9 cellular contexts compared by ENCODE assay signal in genomic region chr17:31068291-31068690, GRCh38. TPM values are rescaled to one million over a fixed set of nuclear protein-coding genes. Genes with fewer than 3 reads are reported as not detected.
DNase-seq lines count a peak whose midpoint lies in the region; ATAC-seq and TF ChIP-seq lines count a peak whose summit lies in the region.
"Had no signal": no experiment of that assay in that cellular context is flagged by ENCODE, and none has a peak within 500 bp of the region (broad histone marks: within the 10 kb centered on the region; RNA-seq: fewer than 3 reads in every experiment).

No MANE protein-coding gene starts in this region.

- no peak overlapping the region for H3K27ac ChIP-seq in DND-41 (ENCODE audit: low read length)

- no peaks in the 10 kb centered on the region for H3K4me1 ChIP-seq in DND-41 (ENCODE audit: insufficient read depth, low read length)

- no peaks in the 10 kb centered on the region for H3K36me3 ChIP-seq in DND-41 (ENCODE audit: insufficient read depth, low read length)

- H3K27me3 ChIP-seq in DND-41 (ENCODE audit: insufficient read depth, low read length, poor library complexity): no peaks in the 10 kb centered on the region

- H2AFZ ChIP-seq in DND-41 (ENCODE audit: low read depth, low read length): no peak overlapping the region

- ATAC-seq in DND-41 (ENCODE audit: insufficient read depth, low read depth) (peak; percentile 64; the same call in 2 of the 3 replicates), naive B cell (ENCODE audit: low read depth in 2 of 2) (peak; percentile 75 to 85), GM21390 (IDR thresholded peaks at IDR 0.05; ENCODE audit: unreplicated experiment) (no peak)

- no peaks in the 10 kb centered on the region for H3K79me2 ChIP-seq in DND-41 (ENCODE audit: insufficient read depth, low read length)

- no peak overlapping the region for H3K4me2 ChIP-seq in DND-41 (ENCODE audit: insufficient read depth, low read length)

- no peaks in the 10 kb centered on the region for H3K36me3 Mint-ChIP-seq in naive B cell

- H3K4me3 Mint-ChIP-seq in naive B cell: no peak overlapping the region

- H3K4me3 ChIP-seq in DND-41 (ENCODE audit: low read depth in 1 of 2, low read length in 2 of 2): no peak overlapping the region
- no peak overlapping the region for H3K4me3 ChIP-seq in LNCaP clone FGC (ENCODE audit: low read depth, low read length)
- H3K4me3 ChIP-seq: skin epidermis had no signal

- DNase-seq in DND-41: peak; percentile 58
- no peak for DNase-seq in LNCaP clone FGC (ENCODE audit: low read depth)
- DNase-seq in UCSD-AML1 (lab: John Stamatoyannopoulos, UW; ENCODE audit: unreplicated experiment): peak; percentile 56
- peak; percentile 72 for DNase-seq in ecto neural progenitor cell (ENCODE audit: low spot score)
- DNase-seq in naive B cell: peak; percentile 38
- no peak for DNase-seq in inferior parietal cortex (ENCODE audit: extremely low spot score)
- no peak for DNase-seq in cerebellar nuclear complex (lab: John Stamatoyannopoulos, UW)

- no peaks in the 10 kb centered on the region for H3K9me3 ChIP-seq in DND-41 (ENCODE audit: insufficient read depth, low read length, severe bottlenecking)

- H3K27me3 Mint-ChIP-seq in naive B cell: no peaks in the 10 kb centered on the region

- peaks cover 0 to 4% (median 3%) of the 10 kb centered on the region in 3 donors for H3K4me1 Mint-ChIP-seq in naive B cell

- TF ChIP-seq CTCF in DND-41 (IDR thresholded peaks at IDR 0.05; ENCODE audit: borderline replicate concordance, extremely low read depth, low read length, poor library complexity, severe bottlenecking) (peak; percentile 71), LNCaP clone FGC (IDR thresholded peaks at IDR 0.05; ENCODE audit: control insufficient read depth, extremely low read depth, insufficient read depth) (peak; percentile 20; the same call in 1 of the 2 replicates)

- no peak overlapping the region for H3K9ac ChIP-seq in DND-41 (ENCODE audit: low read depth, low read length)

- H3K9me3 Mint-ChIP-seq in naive B cell: no peaks in the 10 kb centered on the region

- H4K20me1 ChIP-seq in DND-41 (ENCODE audit: insufficient read depth, low read length): no peaks in the 10 kb centered on the region

- no peak overlapping the region for H3K27ac Mint-ChIP-seq in naive B cell

RNA-seq across cellular contexts. Expression of gene NF1, which starts 26.5 kb away (rescaled TPM):
- 10 to 100 TPM in 1 of 6 donors, 1 to 10 TPM in 5; 4.8 to 10.2 (median 8.3) TPM for polyA plus RNA-seq in naive B cell (ENCODE audit: low read depth in 6 of 6)

Comparison
In these comparisons a context has a peak if more than half of its experiments do, and no peak if none do; other contexts are left out.
1. DNase-seq: peak in DND-41 (single experiment), UCSD-AML1 (single experiment), ecto neural progenitor cell (single experiment) and naive B cell (single experiment); none in LNCaP clone FGC (single experiment), inferior parietal cortex (single experiment) and cerebellar nuclear complex (0 of 2).